In the genomic region with DNA sequence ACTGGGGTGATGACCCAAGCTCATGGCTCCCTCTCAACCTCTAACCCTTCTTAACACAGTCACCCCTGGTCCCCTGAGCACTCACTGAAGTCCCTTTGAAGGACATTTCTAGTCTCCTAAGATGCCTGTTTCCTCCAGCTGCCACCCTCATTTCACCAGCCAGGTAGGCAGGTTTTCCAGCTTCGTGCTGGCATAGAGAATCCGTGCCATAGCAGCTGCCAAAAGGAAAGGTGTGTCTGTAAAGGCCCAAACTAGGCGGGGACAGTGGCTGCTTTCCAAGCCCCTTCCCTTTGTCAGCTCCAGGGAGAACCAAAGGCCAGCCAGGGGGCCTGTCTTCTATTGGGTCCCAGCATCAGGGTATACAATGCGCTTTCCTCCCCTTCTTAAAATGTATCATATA, we compare ENCODE assay signal across 4 cellular contexts. TPM values are rescaled to one million over a fixed set of nuclear protein-coding genes. Genes with fewer than 3 reads are reported as not detected.
"Had no signal": no experiment of that assay in that cellular context is flagged by ENCODE, and none has a peak within 500 bp of the region (broad histone marks: within the 10 kb centered on the region; RNA-seq: fewer than 3 reads in every experiment).

No MANE protein-coding gene starts in this region.

RNA-seq across cellular contexts. Expression of a gene that starts 36.9 kb away (rescaled TPM):
- total RNA-seq: fibroblast of villous mesenchyme, lower leg skin, psoas muscle, skeletal muscle tissue had no signal
